ENCODE assay signal across 13 cellular contexts in genomic region chr5:108801776-108802175, GRCh38. TPM values are rescaled to one million over a fixed set of nuclear protein-coding genes. Genes with fewer than 3 reads are reported as not detected.
DNase-seq lines count a peak whose midpoint lies in the region; ATAC-seq and TF ChIP-seq lines count a peak whose summit lies in the region.
"Had no signal": no experiment of that assay in that cellular context is flagged by ENCODE, and none has a peak within 500 bp of the region (broad histone marks: within the 10 kb centered on the region; RNA-seq: fewer than 3 reads in every experiment).

No MANE protein-coding gene starts in this region.

- H3K27ac Mint-ChIP-seq in MCF 10A (ENCODE audit: low read depth, unreplicated experiment) = peak overlapping the region; percentile 49
- H3K27ac Mint-ChIP-seq in mesothelial cell of epicardium = no peak overlapping the region

- 90 to 95% methylated on average over 4 of the region's 4 CpGs for WGBS in sigmoid colon, 2 donors

- no peak for TF ChIP-seq EP300 in sigmoid colon (IDR thresholded peaks at IDR 0.05)

- intact Hi-C loops in MCF 10A (cut with micrococcal nuclease) (no loop called here), breast epithelium (cut with DNase I; ENCODE audit: low total_unique reads) (no loop called here), sigmoid colon (cut with DNase I) (no loop called here)

- CTCF ChIA-PET in MCF 10A (lab: Yijun Ruan, JAX) = interaction anchor here (1.1 kb wide), 1 partner anchor 668 kb away, joined by 3 read pairs; no protein-coding TSS in a partner anchor
- CTCF ChIA-PET in RWPE1 (lab: Yijun Ruan, JAX) = no interaction called here

- H3K27me3 Mint-ChIP-seq in MCF 10A (ENCODE audit: insufficient read depth, unreplicated experiment) = no peaks in the 10 kb centered on the region
- H3K27me3 Mint-ChIP-seq in mesothelial cell of epicardium (ENCODE audit: low read depth) = no peaks in the 10 kb centered on the region

- H3K36me3 Mint-ChIP-seq in MCF 10A (ENCODE audit: insufficient read depth, unreplicated experiment) = peaks cover 13% of the 10 kb centered on the region
- peaks cover 51% of the 10 kb centered on the region for H3K36me3 Mint-ChIP-seq in mesothelial cell of epicardium

- peaks cover 12 to 26% of the 10 kb centered on the region in 2 donors for H3K9me3 ChIP-seq in breast epithelium
- H3K9me3 ChIP-seq in sigmoid colon = no peaks in the 10 kb centered on the region

- POLR2A ChIA-PET in MCF 10A (lab: Yijun Ruan, JAX) (interaction anchor here (0.7 to 1.9 kb wide), 12 partner anchors 9 to 74 kb away, joined by 3 to 12 read pairs (median 4); no protein-coding TSS in a partner anchor), RWPE1 (lab: Yijun Ruan, JAX; ENCODE audit: low non-redundant PET) (no interaction called here)

- no TSS peak for BruUV-seq in MCF 10A (replicated peaks; lab: Mats Ljungman, UMichigan)

- H3K4me3 Mint-ChIP-seq in MCF 10A (ENCODE audit: unreplicated experiment) (peak overlapping the region; percentile 43), mesothelial cell of epicardium (no peak overlapping the region)

- DNase-seq in MCF 10A (ENCODE audit: unreplicated experiment) = peak; percentile 91
- DNase-seq in breast epithelium (ENCODE audit: low spot score in 2 of 2) = no peak
- peak; percentile 86 for DNase-seq in RWPE1 (ENCODE audit: low spot score)
- peak; percentile 94 for DNase-seq in fibroblast of the aortic adventitia (ENCODE audit: low read depth)
- no peak for DNase-seq in hippocampal formation (lab: John Stamatoyannopoulos, UW)
- no peak for DNase-seq in sigmoid colon
- no peak for DNase-seq in mesothelial cell of epicardium (ENCODE audit: low spot score in 2 of 2, unreplicated experiment in 2 of 2)
- DNase-seq: Caco-2, NCI-H1436, spleen, substantia nigra, T-helper 9 cell had no signal

- H3K4me3 ChIP-seq in breast epithelium (no peak overlapping the region), fibroblast of the aortic adventitia (ENCODE audit: low read depth, low read length) (no peak overlapping the region), sigmoid colon (no peak overlapping the region)
- H3K4me3 ChIP-seq: spleen had no signal

- no peak overlapping the region for H3K27ac ChIP-seq in breast epithelium
- no peak overlapping the region for H3K27ac ChIP-seq in RWPE1
- H3K27ac ChIP-seq in sigmoid colon = no peak overlapping the region
- H3K27ac ChIP-seq: spleen had no signal

- no peaks in the 10 kb centered on the region for H3K27me3 ChIP-seq in breast epithelium
- no peaks in the 10 kb centered on the region for H3K27me3 ChIP-seq in sigmoid colon
- H3K27me3 ChIP-seq: spleen had no signal

- TF ChIP-seq CTCF in MCF 10A (IDR thresholded peaks at IDR 0.05; ENCODE audit: unreplicated experiment) = no peak
- no peak for TF ChIP-seq CTCF in breast epithelium (IDR thresholded peaks at IDR 0.05)
- TF ChIP-seq CTCF in RWPE1 (conservative IDR thresholded peaks at IDR 0.05; ENCODE audit: low read depth) = no peak
- no peak for TF ChIP-seq CTCF in fibroblast of the aortic adventitia (IDR thresholded peaks at IDR 0.05; ENCODE audit: insufficient read depth, low read length)
- TF ChIP-seq CTCF in sigmoid colon (IDR thresholded peaks at IDR 0.05) = no peak
- TF ChIP-seq CTCF in mesothelial cell of epicardium (IDR thresholded peaks at IDR 0.05; ENCODE audit: unreplicated experiment) = no peak

- TF ChIP-seq POLR2A in breast epithelium (IDR thresholded peaks at IDR 0.05) (no peak), sigmoid colon (IDR thresholded peaks at IDR 0.05) (no peak)

- H3K4me1 Mint-ChIP-seq in MCF 10A (ENCODE audit: insufficient read depth, unreplicated experiment) (peaks cover 26% of the 10 kb centered on the region), mesothelial cell of epicardium (peaks cover 13% of the 10 kb centered on the region)

- ATAC-seq in GM21529 (IDR thresholded peaks at IDR 0.05; ENCODE audit: unreplicated experiment) = no peak

- peaks cover 22% of the 10 kb centered on the region for H3K9me3 Mint-ChIP-seq in MCF 10A (ENCODE audit: unreplicated experiment)
- peaks cover 41% of the 10 kb centered on the region for H3K9me3 Mint-ChIP-seq in mesothelial cell of epicardium

- H3K4me1 ChIP-seq in breast epithelium = no peaks in the 10 kb centered on the region
- no peaks in the 10 kb centered on the region for H3K4me1 ChIP-seq in sigmoid colon
- H3K4me1 ChIP-seq: Caco-2, spleen had no signal

- H3K36me3 ChIP-seq in breast epithelium (no peaks in the 10 kb centered on the region), sigmoid colon (no peaks in the 10 kb centered on the region)

RNA-seq across cellular contexts. Expression of gene FER, which starts 54.1 kb away (rescaled TPM):
- total RNA-seq in MCF 10A (2022) (71.1 and 73.4 TPM in 2 replicates), breast epithelium (10 to 100 TPM; 24.3 to 27.8 (median 27.2) TPM), fibroblast of the aortic adventitia (ENCODE audit: low replicate concordance) (41.5 and 129 TPM in 2 replicates), sigmoid colon (10 to 100 TPM; 24.2 to 36.7 (median 33.4) TPM), mesothelial cell of epicardium (38.8 to 44.3 TPM (median 40.7 TPM) in 3 replicates)
- polyA plus RNA-seq in sigmoid colon = 1 to 10 TPM; 1.2 to 2.0 (median 1.4) TPM

Comparison
In these comparisons a context has a peak if more than half of its experiments do, and no peak if none do; other contexts are left out.
1. DNase-seq: peak in MCF 10A (single experiment), RWPE1 (single experiment) and fibroblast of the aortic adventitia (single experiment); none in breast epithelium (0 of 2), hippocampal formation (0 of 2), sigmoid colon (single experiment) and mesothelial cell of epicardium (0 of 2).